ENCODE assay signal across 1 cellular context in genomic region chr1:229843627-229844238, GRCh38.
TF ChIP-seq lines count a peak whose summit lies in the region.

No MANE protein-coding gene starts in this region.

TF ChIP-seq in HEK293, 187 proteins besides CTCF, POLR2A, EP300 and RAD21 (continued from another document):
- no peak for TF ChIP-seq ZNF513 (tag by site-specific recombination; IDR thresholded peaks at IDR 0.05)
- TF ChIP-seq INSM2 (tag by site-specific recombination; IDR thresholded peaks at IDR 0.05): no peak
- peak; percentile 54; the same call in 1 of the 2 replicates for TF ChIP-seq IKZF3 (tag by site-specific recombination; IDR thresholded peaks at IDR 0.05)
- TF ChIP-seq ZNF560 (tag by site-specific recombination; IDR thresholded peaks at IDR 0.05; ENCODE audit: borderline replicate concordance): no peak
- TF ChIP-seq ZNF214 (tag by site-specific recombination; IDR thresholded peaks at IDR 0.05; ENCODE audit: borderline replicate concordance): no peak
- no peak for TF ChIP-seq BCL11B (tag by site-specific recombination; IDR thresholded peaks at IDR 0.05; ENCODE audit: low read depth)
- TF ChIP-seq ZNF302 (tag by site-specific recombination; IDR thresholded peaks at IDR 0.05; ENCODE audit: low read depth): no peak
- TF ChIP-seq ZNF362 (tag by site-specific recombination; IDR thresholded peaks at IDR 0.05): peak; percentile 55; the same call in 1 of the 2 replicates
- TF ChIP-seq ZNF169 (tag by site-specific recombination; IDR thresholded peaks at IDR 0.05): no peak
- TF ChIP-seq ZNF138 (tag by site-specific recombination; IDR thresholded peaks at IDR 0.05; ENCODE audit: borderline replicate concordance): no peak
